8 cellular contexts compared by ENCODE assay signal in the genomic region with DNA sequence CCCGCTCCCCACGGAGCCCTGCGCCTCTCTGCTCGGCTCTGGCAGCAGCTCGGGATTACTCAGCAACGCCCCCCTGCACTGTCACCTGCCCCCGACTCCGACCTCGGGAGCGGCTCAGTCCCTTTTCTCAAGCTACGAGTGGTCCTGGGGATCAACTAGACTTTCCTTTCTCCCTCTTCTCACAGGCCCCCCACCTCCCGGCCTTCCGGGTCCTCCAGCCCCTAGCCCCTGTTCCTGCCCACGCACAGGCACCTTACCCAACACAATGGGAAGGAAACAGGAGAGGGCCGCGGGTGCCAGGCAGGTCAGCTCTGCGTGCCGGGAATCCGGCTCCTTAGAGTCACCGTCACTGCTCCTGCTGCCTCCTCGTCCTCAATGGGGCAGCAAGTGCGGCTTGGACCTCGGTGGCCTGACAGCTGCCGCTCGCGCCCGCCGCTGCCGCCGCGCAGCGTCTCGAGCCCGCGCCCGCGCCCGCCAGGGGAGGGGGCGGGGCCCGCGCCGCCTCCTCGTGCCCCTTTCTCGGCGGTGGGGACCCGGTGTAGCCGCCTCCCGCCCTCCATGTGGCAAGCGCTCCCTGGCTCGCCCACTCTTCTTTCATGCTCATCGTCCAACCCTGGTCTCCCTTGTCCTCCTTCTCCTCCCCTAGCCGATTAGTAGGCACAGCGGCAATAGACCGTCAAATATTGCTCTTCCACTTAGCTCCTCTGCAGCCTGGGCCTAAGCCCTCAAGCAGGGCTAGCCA. TPM values are rescaled to one million over a fixed set of nuclear protein-coding genes. Genes with fewer than 3 reads are reported as not detected.
A peak's percentile ranks its signal among the peaks of the same experiment; 100 is the strongest.
DNase-seq lines count a peak whose midpoint lies in the region; ATAC-seq, FAIRE-seq and TF ChIP-seq lines count a peak whose summit lies in the region.

A gene with protein sequence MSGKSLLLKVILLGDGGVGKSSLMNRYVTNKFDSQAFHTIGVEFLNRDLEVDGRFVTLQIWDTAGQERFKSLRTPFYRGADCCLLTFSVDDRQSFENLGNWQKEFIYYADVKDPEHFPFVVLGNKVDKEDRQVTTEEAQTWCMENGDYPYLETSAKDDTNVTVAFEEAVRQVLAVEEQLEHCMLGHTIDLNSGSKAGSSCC (minus strand): TSS at position 455 of the 742 bp plus-strand sequence. CDS start 6,473 bp downstream, outside the sequence.

- no peaks in the 10 kb centered on the region for H3F3A ChIP-seq in PC-3 (ENCODE audit: low read length, unreplicated experiment)

- CTCF ChIA-PET in PC-3 (lab: Charles Lee) = interaction anchor here (0.6 kb wide), 1 partner anchor 80 kb away, joined by 3 read pairs; no protein-coding TSS in a partner anchor

- H3K9me3 Mint-ChIP-seq in activated naive CD4-positive, alpha-beta T cell treated with anti-CD3 and anti-CD28 coated beads, Interleukin-2, amount 50 U/mL, for 72 hours = no peaks in the 10 kb centered on the region
- no peaks in the 10 kb centered on the region for H3K9me3 Mint-ChIP-seq in osteocyte (ENCODE audit: unreplicated experiment)

- intact Hi-C loops in PC-3 (cut with micrococcal nuclease) = no loop called here
- intact Hi-C loops in Right ventricle myocardium superior (cut with DNase I) = no loop called here

- TSS peak; percentile 45 for BruUV-seq in PC-3 (replicated peaks; lab: Mats Ljungman, UMichigan)

- no peaks in the 10 kb centered on the region for H3K27me3 Mint-ChIP-seq in osteocyte (ENCODE audit: unreplicated experiment)

- peak within 1 kb of the TSS; percentile 95 for H3K4me2 ChIP-seq in PC-3 (ENCODE audit: low read length)

- H3K4me1 Mint-ChIP-seq in osteocyte (ENCODE audit: unreplicated experiment) = no peaks in the 10 kb centered on the region

- no peaks in the 10 kb centered on the region for H3K9me2 ChIP-seq in PC-3 (replicated peaks; ENCODE audit: low read length)

- no peaks in the 10 kb centered on the region for H4K20me1 ChIP-seq in PC-3 (ENCODE audit: low read length)

- H3K4me3 ChIP-seq in PC-3 (ENCODE audit: low read length) = peak within 1 kb of the TSS; percentile 80

- H3K36me3 ChIP-seq in PC-3 (ENCODE audit: low read depth, low read length) = no peaks in the 10 kb centered on the region

- no peaks in the 10 kb centered on the region for H3K9me3 ChIP-seq in PC-3 (ENCODE audit: low read length)

- peaks cover 0 to 4% of the 10 kb centered on the region in 2 donors for H3K36me3 Mint-ChIP-seq in activated naive CD4-positive, alpha-beta T cell treated with anti-CD3 and anti-CD28 coated beads, Interleukin-2, amount 50 U/mL, for 72 hours
- no peaks in the 10 kb centered on the region for H3K36me3 Mint-ChIP-seq in osteocyte (ENCODE audit: unreplicated experiment)

- peak within 1 kb of the TSS; percentile 55 for H3K27ac ChIP-seq in C4-2B
- H3K27ac ChIP-seq in PC-3 (ENCODE audit: low read length) = no peak within 1 kb of the TSS

- TF ChIP-seq CTCF in C4-2B (conservative IDR thresholded peaks at IDR 0.05) (no peak), PC-3 (conservative IDR thresholded peaks at IDR 0.05; ENCODE audit: low read depth, low read length) (no peak), osteocyte (IDR thresholded peaks at IDR 0.05) (no peak)

- no peak for FAIRE-seq in urothelium cell line (lab: Jason Lieb, UNC)

- peak; percentile 64 for ATAC-seq in GM19372 (IDR thresholded peaks at IDR 0.05; ENCODE audit: low read depth, unreplicated experiment)
- peak; percentile 79 for ATAC-seq in HG03520 (IDR thresholded peaks at IDR 0.05; ENCODE audit: unreplicated experiment)
- ATAC-seq in PC-3 = peak; percentile 91
- peak; percentile 95 to 97 for ATAC-seq in activated naive CD4-positive, alpha-beta T cell treated with anti-CD3 and anti-CD28 coated beads, Interleukin-2, amount 50 U/mL, for 72 hours
- ATAC-seq in Right ventricle myocardium superior (ENCODE audit: poor library complexity) = peak; percentile 85

- peak within 1 kb of the TSS; percentile 42 for H3K9ac ChIP-seq in PC-3 (ENCODE audit: low read length)

- H3K4me3 Mint-ChIP-seq in osteocyte (ENCODE audit: unreplicated experiment) = peak within 1 kb of the TSS; percentile 76

- no peaks in the 10 kb centered on the region for H3K27me3 ChIP-seq in PC-3 (ENCODE audit: low read length)

- no peaks in the 10 kb centered on the region for H3K79me2 ChIP-seq in PC-3 (ENCODE audit: low read length)

- peaks cover 8% of the 10 kb centered on the region for H3K4me1 ChIP-seq in PC-3 (ENCODE audit: insufficient read depth, low read length)

- peak within 1 kb of the TSS; percentile 71 to 79 for H3K27ac Mint-ChIP-seq in activated naive CD4-positive, alpha-beta T cell treated with anti-CD3 and anti-CD28 coated beads, Interleukin-2, amount 50 U/mL, for 72 hours
- H3K27ac Mint-ChIP-seq in osteocyte (ENCODE audit: unreplicated experiment) = peak within 1 kb of the TSS; percentile 64

- POLR2A ChIA-PET in PC-3 (lab: Charles Lee; ENCODE audit: unreplicated experiment) = interaction anchor here (0.6 kb wide), 1 partner anchor 314 kb away, joined by 5 read pairs; no protein-coding TSS in a partner anchor

- DNase-seq in PC-3 = peak; percentile 22
- DNase-seq in activated naive CD4-positive, alpha-beta T cell treated with anti-CD3 and anti-CD28 coated beads, Interleukin-2, amount 50 U/mL, for 72 hours (ENCODE audit: low spot score in 2 of 2) = peak; percentile 54 to 65
- peak; percentile 83 for DNase-seq in Right ventricle myocardium superior
- DNase-seq in osteocyte (ENCODE audit: extremely low spot score, unreplicated experiment) = peak; percentile 88
- DNase-seq in urothelium cell line (ENCODE audit: low spot score) = peak; percentile 64

- H2AFZ ChIP-seq in PC-3 (ENCODE audit: low read length) = peak within 1 kb of the TSS; percentile 99

RNA-seq across cellular contexts. Expression of the gene that starts here (rescaled TPM):
- total RNA-seq in PC-3 (2014; rRNA removed) (1.2 and 1.5 TPM in 2 replicates), Right ventricle myocardium superior (28.0 TPM), osteocyte (2.0 and 2.4 TPM in 2 replicates)
- total RNA-seq in activated naive CD4-positive, alpha-beta T cell treated with anti-CD3 and anti-CD28 coated beads, Interleukin-2, amount 50 U/mL, for 72 hours = under 1 TPM; 0.41 to 0.95 TPM

Comparison
In these comparisons a context has a peak if more than half of its experiments do, and no peak if none do; other contexts are left out.
1. Peak in DNase-seq and ATAC-seq in activated naive CD4-positive, alpha-beta T cell treated with anti-CD3 and anti-CD28 coated beads, Interleukin-2, amount 50 U/mL, for 72 hours; RNA of the gene not detected or under 1 TPM.
2. DNase-seq: peak in every context shown above with its lines; median percentile 88 in osteocyte; 83 in Right ventricle myocardium superior; 64 in urothelium cell line; 60 in activated naive CD4-positive, alpha-beta T cell treated with anti-CD3 and anti-CD28 coated beads, Interleukin-2, amount 50 U/mL, for 72 hours; 22 in PC-3.